8 cellular contexts compared by ENCODE assay signal in the genomic region with DNA sequence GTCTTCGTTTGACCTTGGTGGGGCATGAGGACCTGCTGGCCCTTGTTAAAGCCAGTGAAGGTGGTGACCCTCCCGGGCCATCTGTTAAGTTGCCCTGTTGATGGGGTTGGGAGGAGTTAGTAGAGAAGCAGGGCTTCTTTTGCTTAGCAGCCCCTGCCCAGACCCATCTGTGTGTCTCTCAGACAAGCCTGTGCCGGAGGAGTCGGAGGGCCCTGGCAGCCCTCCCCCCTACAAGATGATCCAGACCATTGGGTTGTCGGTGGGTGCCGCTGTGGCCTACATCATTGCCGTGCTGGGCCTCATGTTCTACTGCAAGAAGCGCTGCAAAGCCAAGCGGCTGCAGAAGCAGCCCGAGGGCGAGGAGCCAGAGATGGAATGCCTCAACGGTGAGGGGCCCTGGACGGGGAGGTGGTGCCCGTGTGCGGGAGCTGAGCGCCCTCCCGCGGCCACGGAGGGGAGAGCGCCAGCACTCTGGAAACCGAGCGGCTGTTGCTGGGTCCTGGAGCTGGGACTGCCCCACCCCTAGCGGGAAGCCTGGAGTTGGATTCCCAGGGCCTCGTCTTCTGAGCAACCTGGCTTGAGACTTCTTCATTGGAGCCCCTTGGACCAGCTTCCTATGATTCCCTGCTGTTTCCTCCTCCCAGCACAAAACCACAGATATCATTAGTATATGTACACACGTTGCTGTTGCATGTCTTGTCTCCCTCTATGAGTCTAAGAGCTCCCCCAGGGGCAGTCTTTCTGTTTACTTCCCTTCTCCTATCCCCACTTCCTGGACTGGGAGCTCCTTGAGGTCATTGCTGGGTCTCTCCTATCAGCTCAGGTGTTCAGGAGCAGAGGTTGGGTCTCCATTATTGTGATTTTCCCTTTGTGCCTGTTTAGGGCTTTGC. TPM values are rescaled to one million over a fixed set of nuclear protein-coding genes. Genes with fewer than 3 reads are reported as not detected.
DNase-seq lines count a peak whose midpoint lies in the region; ATAC-seq and TF ChIP-seq lines count a peak whose summit lies in the region.

No MANE protein-coding gene starts in this region.

- H3K4me3 ChIP-seq in left lung = no peak overlapping the region

- H3K9me3 ChIP-seq in left lung = no peaks in the 10 kb centered on the region

- peak overlapping the region; percentile 47 for H3K27ac ChIP-seq in cingulate gyrus (ENCODE audit: low read depth, low read length)
- no peak overlapping the region for H3K27ac ChIP-seq in left lung

- CTCF ChIA-PET in activated CD4-positive, alpha-beta T cell treated with anti-CD3 and anti-CD28 coated beads, Interleukin-2, amount 10 ng/mL, durations not matched to agents 7 days and 5 days (lab: Charles Lee) = interaction anchor here (0.5 to 2.4 kb wide), 44 partner anchors 9 to 1081 kb away, joined by 3 to 16 read pairs (median 4); a partner anchor contains a TSS

- intact Hi-C loops in left lung (cut with DNase I) = loop anchor here in 1 of 2 donors (10.0 kb wide), 1 partner anchor 239 kb away; no protein-coding TSS in a partner anchor

- no peak overlapping the region for H3K27ac Mint-ChIP-seq in activated CD4-positive, alpha-beta T cell treated with anti-CD3 and anti-CD28 coated beads, Interleukin-2, amount 10 ng/mL, durations not matched to agents 7 days and 5 days

- peaks cover 4 to 13% of the 10 kb centered on the region in 2 donors for H3K4me1 ChIP-seq in left lung

- peaks cover 12% of the 10 kb centered on the region for H3K4me1 Mint-ChIP-seq in activated CD4-positive, alpha-beta T cell treated with anti-CD3 and anti-CD28 coated beads, Interleukin-2, amount 10 ng/mL, durations not matched to agents 7 days and 5 days

- H3K4me3 Mint-ChIP-seq in activated CD4-positive, alpha-beta T cell treated with anti-CD3 and anti-CD28 coated beads, Interleukin-2, amount 10 ng/mL, durations not matched to agents 7 days and 5 days = no peak overlapping the region

- no peaks in the 10 kb centered on the region for H3K9me3 Mint-ChIP-seq in activated CD4-positive, alpha-beta T cell treated with anti-CD3 and anti-CD28 coated beads, Interleukin-2, amount 10 ng/mL, durations not matched to agents 7 days and 5 days

- peak; percentile 86 to 87 for TF ChIP-seq CTCF in left lung (IDR thresholded peaks at IDR 0.05)

- POLR2A ChIA-PET in activated CD4-positive, alpha-beta T cell treated with anti-CD3 and anti-CD28 coated beads, Interleukin-2, amount 10 ng/mL, durations not matched to agents 7 days and 5 days (lab: Charles Lee) = interaction anchor here (0.8 kb wide), 1 partner anchor 214 kb away, joined by 4 read pairs; a partner anchor contains a TSS

- H3K36me3 ChIP-seq in left lung = peaks cover 0 to 15% of the 10 kb centered on the region in 2 donors

- ATAC-seq in HG03108 (IDR thresholded peaks at IDR 0.05; ENCODE audit: unreplicated experiment) (peak; percentile 69), left lung (peak; percentile 98)

- DNase-seq in GM03348 (ENCODE audit: low spot score) = peak; percentile 96
- peak; percentile 86 for DNase-seq in NCI-H510A treated with DMSO at 0.1 percent for 48 hours (lab: John Stamatoyannopoulos, UW)
- peak; percentile 78 for DNase-seq in activated CD4-positive, alpha-beta T cell treated with anti-CD3 and anti-CD28 coated beads, Interleukin-2, amount 10 ng/mL, durations not matched to agents 7 days and 5 days
- peak; percentile 80 to 92 for DNase-seq in left lung
- DNase-seq in stimulated activated CD4-positive, alpha-beta T cell treated with anti-CD3 and anti-CD28 coated beads, Interleukin-2, amount 100 ng/mL, for 48 hours = peak; percentile 72 to 79
- DNase-seq in SW 1271 (lab: John Stamatoyannopoulos, UW) = no peak

- no peaks in the 10 kb centered on the region for H3K27me3 Mint-ChIP-seq in activated CD4-positive, alpha-beta T cell treated with anti-CD3 and anti-CD28 coated beads, Interleukin-2, amount 10 ng/mL, durations not matched to agents 7 days and 5 days

- H3K27me3 ChIP-seq in left lung = no peaks in the 10 kb centered on the region

- H3K36me3 Mint-ChIP-seq in activated CD4-positive, alpha-beta T cell treated with anti-CD3 and anti-CD28 coated beads, Interleukin-2, amount 10 ng/mL, durations not matched to agents 7 days and 5 days (ENCODE audit: low read depth) = no peaks in the 10 kb centered on the region

RNA-seq across cellular contexts. Expression of a gene that starts 27.6 kb away (rescaled TPM):
- total RNA-seq in activated CD4-positive, alpha-beta T cell treated with anti-CD3 and anti-CD28 coated beads, Interleukin-2, amount 10 ng/mL, durations not matched to agents 7 days and 5 days = 10 to 100 TPM; 40.8 to 41.9 TPM
- total RNA-seq in left lung = 10 to 100 TPM; 31.8 to 36.3 TPM

RNA-seq across cellular contexts. Expression of a gene that starts 38.5 kb away (rescaled TPM):
- 10 to 100 TPM; 57.8 to 60.7 TPM for total RNA-seq in activated CD4-positive, alpha-beta T cell treated with anti-CD3 and anti-CD28 coated beads, Interleukin-2, amount 10 ng/mL, durations not matched to agents 7 days and 5 days
- total RNA-seq in left lung = 10 to 100 TPM; 36.1 to 37.3 TPM

Comparison
In these comparisons a context has a peak if more than half of its experiments do, and no peak if none do; other contexts are left out.
1. DNase-seq: peak in GM03348 (single experiment), NCI-H510A treated with DMSO at 0.1 percent for 48 hours (single experiment), activated CD4-positive, alpha-beta T cell treated with anti-CD3 and anti-CD28 coated beads, Interleukin-2, amount 10 ng/mL, durations not matched to agents 7 days and 5 days (single experiment), left lung (2 of 2) and stimulated activated CD4-positive, alpha-beta T cell treated with anti-CD3 and anti-CD28 coated beads, Interleukin-2, amount 100 ng/mL, for 48 hours (2 of 2); none in SW 1271 (0 of 2).